In genomic region chr16:30921748-30922419, GRCh38 we compare ENCODE assay signal across 1 cellular context.
A peak's percentile ranks its signal among the peaks of the same experiment; 100 is the strongest.
TF ChIP-seq lines count a peak whose summit lies in the region.

No MANE protein-coding gene starts in this region.

TF ChIP-seq in IMR-90, 13 proteins besides CTCF, POLR2A, EP300 and RAD21 (continued from another document):
- TF ChIP-seq USF2 (IDR thresholded peaks at IDR 0.05; ENCODE audit: low read depth, low read length) (no peak), SMC3 (IDR thresholded peaks at IDR 0.05; ENCODE audit: low read depth, low read length) (peak; percentile 87), MAZ (IDR thresholded peaks at IDR 0.05; ENCODE audit: borderline replicate concordance, low read depth, low read length) (peak; percentile 88; the same call in 1 of the 2 replicates)
